Comparison of ENCODE assay signal across 1 cellular context in the genomic region with DNA sequence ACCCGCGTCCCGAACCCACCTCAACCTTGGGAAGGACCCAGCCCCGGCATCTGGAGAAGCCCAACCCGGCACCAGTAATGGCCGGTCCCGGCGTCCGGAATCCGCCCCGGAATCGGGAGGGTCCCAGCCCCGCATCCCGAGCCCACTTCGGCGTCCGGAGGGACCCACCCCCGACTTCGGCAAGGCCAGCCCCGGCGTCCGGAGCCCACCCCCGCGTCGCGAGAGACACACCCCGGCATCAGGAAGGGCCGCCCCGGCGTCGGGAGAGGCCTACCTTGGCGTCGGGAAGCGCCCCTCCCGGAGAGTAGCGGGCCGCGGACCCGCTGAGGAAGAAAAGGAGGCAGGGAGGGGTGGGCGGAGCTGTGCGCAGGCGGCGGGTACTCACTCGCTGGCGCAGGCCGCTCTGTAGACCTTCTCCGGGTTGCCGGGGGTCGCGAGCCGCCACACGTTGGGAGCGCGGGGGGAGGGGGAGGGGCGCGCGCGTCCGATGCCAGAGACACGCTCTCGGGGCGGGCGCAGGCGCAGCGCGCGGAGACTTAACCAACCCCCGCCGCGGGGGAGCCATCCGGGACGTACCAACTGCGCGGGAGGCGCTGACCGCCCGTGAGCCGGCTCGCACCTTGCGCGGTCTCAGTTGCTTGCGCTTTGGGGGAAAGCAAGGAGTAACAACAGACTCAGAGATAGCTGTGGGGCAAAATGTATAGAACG.
TF ChIP-seq lines count a peak whose summit lies in the region.

A gene (minus strand): TSS at position 515 of the 708 bp plus-strand sequence. CDS start 24,164 bp downstream, outside the sequence.

TF ChIP-seq in GM12878, 131 proteins besides CTCF, POLR2A, EP300 and RAD21 (continued from another document):
- TF ChIP-seq NBN (IDR thresholded peaks at IDR 0.05), result peak; percentile 96; the same call in 1 of the 2 replicates
- TF ChIP-seq JUND (IDR thresholded peaks at IDR 0.05; ENCODE audit: low read depth, low read length), result peak; percentile 100
- TF ChIP-seq NFYA (IDR thresholded peaks at IDR 0.05; ENCODE audit: borderline replicate concordance, low read depth, low read length), result no peak
- TF ChIP-seq BMI1 (IDR thresholded peaks at IDR 0.05; ENCODE audit: borderline replicate concordance), result no peak
- TF ChIP-seq SREBF1 (IDR thresholded peaks at IDR 0.05; ENCODE audit: low read length), result peak; percentile 98
- TF ChIP-seq SRF (IDR thresholded peaks at IDR 0.05; ENCODE audit: low read depth in 2 of 2, low read length in 2 of 2), result 0 out of 4 replicates have a peak, but pooled peaks of 1 of the 2 experiments have one; percentile 39
- peak; percentile 97 for TF ChIP-seq FOXK2 (IDR thresholded peaks at IDR 0.05)
- no peak for TF ChIP-seq KAT2A (conservative IDR thresholded peaks at IDR 0.05; ENCODE audit: control insufficient read depth, low read depth, low read length)
- TF ChIP-seq, protein P1, sequence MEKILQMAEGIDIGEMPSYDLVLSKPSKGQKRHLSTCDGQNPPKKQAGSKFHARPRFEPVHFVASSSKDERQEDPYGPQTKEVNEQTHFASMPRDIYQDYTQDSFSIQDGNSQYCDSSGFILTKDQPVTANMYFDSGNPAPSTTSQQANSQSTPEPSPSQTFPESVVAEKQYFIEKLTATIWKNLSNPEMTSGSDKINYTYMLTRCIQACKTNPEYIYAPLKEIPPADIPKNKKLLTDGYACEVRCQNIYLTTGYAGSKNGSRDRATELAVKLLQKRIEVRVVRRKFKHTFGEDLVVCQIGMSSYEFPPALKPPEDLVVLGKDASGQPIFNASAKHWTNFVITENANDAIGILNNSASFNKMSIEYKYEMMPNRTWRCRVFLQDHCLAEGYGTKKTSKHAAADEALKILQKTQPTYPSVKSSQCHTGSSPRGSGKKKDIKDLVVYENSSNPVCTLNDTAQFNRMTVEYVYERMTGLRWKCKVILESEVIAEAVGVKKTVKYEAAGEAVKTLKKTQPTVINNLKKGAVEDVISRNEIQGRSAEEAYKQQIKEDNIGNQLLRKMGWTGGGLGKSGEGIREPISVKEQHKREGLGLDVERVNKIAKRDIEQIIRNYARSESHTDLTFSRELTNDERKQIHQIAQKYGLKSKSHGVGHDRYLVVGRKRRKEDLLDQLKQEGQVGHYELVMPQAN (conservative IDR thresholded peaks at IDR 0.05), result peak; percentile 52; the same call in 1 of the 2 replicates
- TF ChIP-seq SUPT20H (IDR thresholded peaks at IDR 0.05; ENCODE audit: borderline replicate concordance, control insufficient read depth, low read depth, low read length), result no peak
- no peak for TF ChIP-seq TCF7 (IDR thresholded peaks at IDR 0.05; ENCODE audit: borderline replicate concordance)
- peak; percentile 84 for TF ChIP-seq RUNX3 (IDR thresholded peaks at IDR 0.05; ENCODE audit: low read length)
- 0 out of 2 replicates have a peak, but pooled peaks have one; percentile 37 for TF ChIP-seq ZNF24 (IDR thresholded peaks at IDR 0.05)
- peak; percentile 47; the same call in 1 of the 2 replicates for TF ChIP-seq CREB1 (IDR thresholded peaks at IDR 0.05; ENCODE audit: low read depth)
- TF ChIP-seq ZNF217 (IDR thresholded peaks at IDR 0.05), result no peak
- TF ChIP-seq NR2F1 (conservative IDR thresholded peaks at IDR 0.05), result peak; percentile 46; the same call in 1 of the 2 replicates
- no peak for TF ChIP-seq IRF4 (IDR thresholded peaks at IDR 0.05; ENCODE audit: low read depth, low read length)
- no peak for TF ChIP-seq NR2C1 (IDR thresholded peaks at IDR 0.05)
- peak; percentile 54 for TF ChIP-seq TCF12 (IDR thresholded peaks at IDR 0.05; ENCODE audit: low read depth, low read length)
- TF ChIP-seq NR2C2 (IDR thresholded peaks at IDR 0.05; ENCODE audit: borderline replicate concordance, control insufficient read depth, insufficient read length, low read depth), result no peak
- TF ChIP-seq SUZ12 (IDR thresholded peaks at IDR 0.05; ENCODE audit: unreplicated experiment), result no peak
- peak; percentile 74 for TF ChIP-seq SP1 (IDR thresholded peaks at IDR 0.05; ENCODE audit: low read depth, low read length)
